Comparison of ENCODE assay signal across 28 cellular contexts in the genomic region with DNA sequence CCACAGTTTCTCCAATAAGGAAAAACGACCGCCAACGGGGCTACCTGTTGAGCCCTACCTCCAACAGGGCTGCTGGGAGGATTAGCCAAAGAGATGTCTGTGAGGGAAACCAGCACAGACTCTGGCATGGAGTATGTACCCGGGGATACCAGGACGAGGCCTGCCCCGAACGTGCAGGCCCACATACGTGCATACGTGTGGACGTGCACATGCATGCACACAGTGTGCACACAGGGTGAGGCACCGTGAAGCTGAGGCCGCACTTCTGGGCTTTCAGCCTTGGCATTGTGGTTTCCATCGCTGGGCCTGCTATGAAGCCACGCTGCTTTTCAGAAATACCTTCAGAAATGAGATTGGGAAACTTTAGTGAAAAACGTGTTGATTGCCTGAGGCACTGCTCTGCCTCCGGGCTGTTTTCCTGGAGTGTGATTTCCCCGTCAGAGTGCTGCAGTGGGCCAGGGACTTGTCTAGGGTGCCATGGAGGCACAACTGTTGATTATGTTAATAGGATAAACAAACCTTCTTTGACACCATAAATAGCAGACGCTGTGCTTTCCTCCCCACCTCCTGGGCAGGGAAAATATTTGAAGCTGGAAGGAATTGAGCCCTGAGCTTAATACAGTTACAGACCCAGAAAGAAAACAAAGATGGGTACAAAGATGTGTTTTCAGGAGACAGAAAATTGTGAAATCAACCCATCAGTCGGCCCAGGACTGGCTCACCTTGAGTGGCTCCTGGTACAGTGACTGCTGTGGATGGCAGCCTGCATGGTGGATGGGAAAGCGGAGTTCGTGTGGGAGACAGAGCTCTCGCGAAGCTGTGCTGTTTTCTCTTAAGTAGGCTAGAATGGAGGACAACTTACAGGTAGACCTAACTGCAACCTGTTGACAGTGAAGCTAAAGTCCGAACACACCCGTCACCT.
DNase-seq lines count a peak whose midpoint lies in the region; ATAC-seq and TF ChIP-seq lines count a peak whose summit lies in the region.
"Had no signal": no experiment of that assay in that cellular context is flagged by ENCODE, and none has a peak within 500 bp of the region (broad histone marks: within the 10 kb centered on the region; RNA-seq: fewer than 3 reads in every experiment).

No MANE protein-coding gene starts in this region.

- no peak overlapping the region for H3K4me3 Mint-ChIP-seq in neural crest cell
- H3K4me3 Mint-ChIP-seq: brain, immature natural killer cell, neural progenitor cell had no signal

- intact Hi-C loops in Right ventricle myocardium superior (cut with DNase I), result no loop called here
- intact Hi-C loops in left cardiac atrium (cut with DNase I), result no loop called here
- intact Hi-C loops in heart right ventricle (cut with DNase I), result no loop called here
- intact Hi-C loops in vagina (cut with DNase I), result loop anchor here (10.0 kb wide), 1 partner anchor 71 kb away; no protein-coding TSS in a partner anchor

- H3K36me3 ChIP-seq in heart right ventricle, result no peaks in the 10 kb centered on the region
- no peaks in the 10 kb centered on the region for H3K36me3 ChIP-seq in vagina
- H3K36me3 ChIP-seq: BE2C, neural progenitor cell, WERI-Rb-1 had no signal

- ATAC-seq in Right ventricle myocardium superior (ENCODE audit: poor library complexity) (peak; percentile 73), left cardiac atrium (no peak), heart right ventricle (peak in 7 of 8 donors; percentile 39 to 87 (median 57)), HG02852 (IDR thresholded peaks at IDR 0.05; ENCODE audit: unreplicated experiment) (no peak), HG03432 (IDR thresholded peaks at IDR 0.05; ENCODE audit: unreplicated experiment) (no peak)

- H3K4me1 ChIP-seq in heart right ventricle (peaks cover 8 to 58% (median 42%) of the 10 kb centered on the region in 9 donors), vagina (peaks cover 45% of the 10 kb centered on the region)
- H3K4me1 ChIP-seq: BE2C, neural progenitor cell had no signal

- DNase-seq in Right ventricle myocardium superior, result no peak
- DNase-seq in left cardiac atrium, result no peak
- no peak for DNase-seq in heart right ventricle
- DNase-seq in neural crest cell (ENCODE audit: low read depth, low spot score), result no peak
- peak; percentile 75 to 82 for DNase-seq in vagina (ENCODE audit: extremely low spot score in 2 of 2)
- no peak for DNase-seq in activated CD4-positive, alpha-beta T cell treated with anti-CD3 and anti-CD28 coated beads for 4 hours
- DNase-seq: activated CD4-positive, alpha-beta T cell treated with anti-CD3 and anti-CD28 coated beads, Interleukin-2, amount 50 U/mL, for 1 hour; activated effector memory CD4-positive, alpha-beta T cell treated with anti-CD3 and anti-CD28 coated beads, Interleukin-2, amount 50 U/mL, for 16 hours; BE2C; COR-L47; effector CD8-positive, alpha-beta T cell; erythroblast; foreskin fibroblast; hippocampal formation; immature natural killer cell; NCI-H1092 treated with DMSO at 0.1 percent for 48 hours; NCI-H2029; NCI-H226; NCI-H774; OCI-M1; stimulated activated CD8-positive, alpha-beta memory T cell treated with anti-CD3 and anti-CD28 coated beads, Interleukin-4, amount 100 ng/mL, for 48 hours; T-helper 9 cell; WERI-Rb-1 had no signal

- H3K27ac Mint-ChIP-seq in neural crest cell (ENCODE audit: unreplicated experiment), result peak overlapping the region; percentile 57
- H3K27ac Mint-ChIP-seq: brain had no signal

- H3K4me1 Mint-ChIP-seq in neural crest cell, result no peaks in the 10 kb centered on the region

- H3K9me3 Mint-ChIP-seq in neural crest cell, result no peaks in the 10 kb centered on the region
- H3K9me3 Mint-ChIP-seq: brain, immature natural killer cell, neural progenitor cell had no signal

- H3K9me3 ChIP-seq in heart right ventricle (no peaks in the 10 kb centered on the region), vagina (no peaks in the 10 kb centered on the region)
- H3K9me3 ChIP-seq: BE2C had no signal

- TF ChIP-seq CTCF in heart right ventricle (IDR thresholded peaks at IDR 0.05) (no peak), neural crest cell (conservative IDR thresholded peaks at IDR 0.05) (no peak), vagina (IDR thresholded peaks at IDR 0.05) (no peak)

- no peak overlapping the region for H3K4me3 ChIP-seq in heart right ventricle
- no peak overlapping the region for H3K4me3 ChIP-seq in vagina
- H3K4me3 ChIP-seq: neural progenitor cell had no signal

- H3K27ac ChIP-seq in heart right ventricle, result peak overlapping the region in 9 of 10 donors; percentile 29 to 80 (median 63)
- no peak overlapping the region for H3K27ac ChIP-seq in vagina
- H3K27ac ChIP-seq: HL-60, neural progenitor cell, WERI-Rb-1 had no signal

- TF ChIP-seq POLR2A in vagina (IDR thresholded peaks at IDR 0.05), result no peak

- H3K27me3 ChIP-seq in heart right ventricle, result no peaks in the 10 kb centered on the region
- no peaks in the 10 kb centered on the region for H3K27me3 ChIP-seq in vagina
- H3K27me3 ChIP-seq: BE2C, neural progenitor cell had no signal

- no peaks in the 10 kb centered on the region for H3K27me3 Mint-ChIP-seq in neural crest cell (ENCODE audit: low read depth)

- no peaks in the 10 kb centered on the region for H3K36me3 Mint-ChIP-seq in neural crest cell (ENCODE audit: low read depth)
- H3K36me3 Mint-ChIP-seq: brain, neural progenitor cell had no signal

- 68 to 75% methylated on average over 25 of the region's 25 CpGs for WGBS in heart right ventricle, 2 donors

Comparison
In these comparisons a context has a peak if more than half of its experiments do, and no peak if none do; other contexts are left out.
1. ATAC-seq: peak in Right ventricle myocardium superior (single experiment) and heart right ventricle (7 of 8); none in left cardiac atrium (0 of 2), HG02852 (single experiment) and HG03432 (single experiment).
2. DNase-seq: peak in vagina (2 of 2); none in Right ventricle myocardium superior (single experiment), left cardiac atrium (single experiment), heart right ventricle (0 of 2), neural crest cell (single experiment) and activated CD4-positive, alpha-beta T cell treated with anti-CD3 and anti-CD28 coated beads for 4 hours (0 of 2).